In the genomic region with DNA sequence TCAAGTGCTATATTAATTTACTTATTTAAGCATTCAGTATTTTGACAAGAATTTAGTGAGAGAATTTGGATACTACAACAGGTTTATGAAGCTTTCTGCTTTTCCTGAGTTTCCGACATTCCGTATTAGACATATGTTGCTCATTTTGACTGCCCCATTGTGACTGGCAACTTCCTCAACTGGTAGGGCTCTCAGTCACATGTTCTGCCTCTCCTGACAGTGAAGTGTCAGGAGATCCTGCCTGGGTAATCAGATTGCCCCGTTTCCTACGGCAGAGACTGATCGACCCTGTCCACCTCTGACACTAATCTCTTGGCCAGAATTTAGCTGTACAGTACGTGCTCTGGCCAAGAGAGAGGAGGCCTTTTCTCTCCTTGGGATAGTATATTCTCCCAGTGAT, we compare ENCODE assay signal across 17 cellular contexts. TPM values are rescaled to one million over a fixed set of nuclear protein-coding genes. Genes with fewer than 3 reads are reported as not detected.
DNase-seq lines count a peak whose midpoint lies in the region; ATAC-seq and TF ChIP-seq lines count a peak whose summit lies in the region.
"Had no signal": no experiment of that assay in that cellular context is flagged by ENCODE, and none has a peak within 500 bp of the region (broad histone marks: within the 10 kb centered on the region; RNA-seq: fewer than 3 reads in every experiment).

No MANE protein-coding gene starts in this region.

- no peaks in the 10 kb centered on the region for H3K36me3 ChIP-seq in gastroesophageal sphincter
- H3K36me3 ChIP-seq: HAP-1 had no signal

- peak; percentile 8 for DNase-seq in NOMO-1 treated with DMSO at 0.1 percent for 48 hours (lab: John Stamatoyannopoulos, UW; ENCODE audit: unreplicated experiment)
- DNase-seq in NOMO-1 (lab: John Stamatoyannopoulos, UW; ENCODE audit: unreplicated experiment in 2 of 2) = no peak
- peak; percentile 20 for DNase-seq in globus pallidus (ENCODE audit: low spot score)
- DNase-seq in pons (ENCODE audit: low spot score) = peak; percentile 64
- DNase-seq: 8988T; ACHN; CD4-positive, alpha-beta memory T cell; DMS79; GOT3 had no signal

- WGBS in gastroesophageal sphincter (ENCODE audit: low coverage in 1 of 2), 2 donors = 38 to 42% methylated on average over 2 to 6 of the region's 6 CpGs

- no peaks in the 10 kb centered on the region for H3K27me3 ChIP-seq in gastroesophageal sphincter

- TF ChIP-seq CTCF in gastroesophageal sphincter (IDR thresholded peaks at IDR 0.05) = no peak

- TF ChIP-seq EP300 in gastroesophageal sphincter (IDR thresholded peaks at IDR 0.05) = no peak

- ATAC-seq in GM21576 (IDR thresholded peaks at IDR 0.05; ENCODE audit: unreplicated experiment) (no peak), gastroesophageal sphincter (no peak), GM21723 (IDR thresholded peaks at IDR 0.05; ENCODE audit: unreplicated experiment) (no peak)
- ATAC-seq: GM12878, HepG2 had no signal

- H3K4me3 ChIP-seq in gastroesophageal sphincter = no peak overlapping the region
- H3K4me3 ChIP-seq: GM12878, HAP-1 had no signal

- no peak for TF ChIP-seq POLR2A in gastroesophageal sphincter (IDR thresholded peaks at IDR 0.05)

- no peaks in the 10 kb centered on the region for H3K9me3 ChIP-seq in gastroesophageal sphincter
- H3K9me3 ChIP-seq: HAP-1 had no signal

- no peak overlapping the region for H3K27ac ChIP-seq in gastroesophageal sphincter

- H3K4me1 ChIP-seq in gastroesophageal sphincter = no peaks in the 10 kb centered on the region
- H3K4me1 ChIP-seq: HAP-1 had no signal

RNA-seq across cellular contexts. Expression of a gene that starts 49.5 kb away (rescaled TPM):
- total RNA-seq in gastroesophageal sphincter = under 1 TPM in 2 of 4 donors, not detected in 2; under 0.01 to 0.73 TPM
- total RNA-seq: G401, HepG2, HT1080 had no signal

Comparison
In these comparisons a context has a peak if more than half of its experiments do, and no peak if none do; other contexts are left out.
1. DNase-seq: peak in NOMO-1 treated with DMSO at 0.1 percent for 48 hours (single experiment), globus pallidus (single experiment) and pons (single experiment); none in NOMO-1 (0 of 2).